Comparison of ENCODE assay signal across 20 cellular contexts in genomic region chr3:128761392-128761791, GRCh38.
"Had no signal": no experiment of that assay in that cellular context is flagged by ENCODE, and none has a peak within 500 bp of the region (broad histone marks: within the 10 kb centered on the region; RNA-seq: fewer than 3 reads in every experiment).

No MANE protein-coding gene starts in this region.

- H3K9me3 ChIP-seq: adrenal gland, esophagus muscularis mucosa, suprapubic skin had no signal

- H3K36me3 ChIP-seq: adrenal gland had no signal

- H3K27ac ChIP-seq: adrenal gland, esophagus muscularis mucosa, suprapubic skin had no signal

- H3K4me3 Mint-ChIP-seq: activated CD4-positive, alpha-beta T cell treated with anti-CD3 and anti-CD28 coated beads, Interleukin-2, amount 10 ng/mL, durations not matched to agents 24 days and 14 days; activated CD8-positive, alpha-beta T cell treated with anti-CD3 and anti-CD28 coated beads for 36 hours; activated T-cell treated with anti-CD3 and anti-CD28 coated beads, Interleukin-2, amount 50 U/mL, for 24 hours; dendritic cell treated with granulocyte-macrophage colony-stimulating factor and Interleukin-4, amounts not matched to agents 40 ng/mL and 50 ng/mL, for 4 days; naive B cell; stimulated activated naive CD8-positive, alpha-beta T cell treated with anti-CD3 and anti-CD28 coated beads, Interleukin-15, Interleukin-2, amounts not matched to agents 100 ng/mL and 50 ng/mL, for 24 hours had no signal

- ATAC-seq: activated CD8-positive, alpha-beta T cell treated with anti-CD3 and anti-CD28 coated beads for 36 hours had no signal

- DNase-seq: activated CD4-positive, alpha-beta T cell treated with anti-CD3 and anti-CD28 coated beads, Interleukin-2, amount 10 ng/mL, durations not matched to agents 24 days and 14 days; activated CD8-positive, alpha-beta T cell treated with anti-CD3 and anti-CD28 coated beads for 36 hours; activated effector memory CD4-positive, alpha-beta T cell treated with anti-CD3 and anti-CD28 coated beads, Interleukin-2, amount 50 U/mL, for 16 hours; activated naive CD4-positive, alpha-beta T cell treated with anti-CD3 and anti-CD28 coated beads, Interleukin-2, amount 50 U/mL, for 16 hours; activated T-cell treated with anti-CD3 and anti-CD28 coated beads, Interleukin-2, amount 50 U/mL, for 24 hours; adrenal gland; effector CD8-positive, alpha-beta T cell; islet precursor cell; naive B cell; nucleus accumbens; posterior cingulate gyrus; retina; small intestine; stimulated activated CD4-positive, alpha-beta T cell treated with anti-CD3 and anti-CD28 coated beads, Interleukin-15, amount 100 ng/mL, for 24 hours; stimulated activated CD4-positive, alpha-beta T cell treated with anti-CD3 and anti-CD28 coated beads, Interleukin-2, amount 100 ng/mL, for 48 hours; trophoblast cell had no signal

- H3K27me3 Mint-ChIP-seq: activated CD4-positive, alpha-beta T cell treated with anti-CD3 and anti-CD28 coated beads, Interleukin-2, amount 10 ng/mL, durations not matched to agents 24 days and 14 days; activated CD8-positive, alpha-beta T cell treated with anti-CD3 and anti-CD28 coated beads for 36 hours; activated T-cell treated with anti-CD3 and anti-CD28 coated beads, Interleukin-2, amount 50 U/mL, for 24 hours; dendritic cell treated with granulocyte-macrophage colony-stimulating factor and Interleukin-4, amounts not matched to agents 40 ng/mL and 50 ng/mL, for 4 days; naive B cell; stimulated activated naive CD8-positive, alpha-beta T cell treated with anti-CD3 and anti-CD28 coated beads, Interleukin-15, Interleukin-2, amounts not matched to agents 100 ng/mL and 50 ng/mL, for 24 hours had no signal

- H3K9me3 Mint-ChIP-seq: activated CD4-positive, alpha-beta T cell treated with anti-CD3 and anti-CD28 coated beads, Interleukin-2, amount 10 ng/mL, durations not matched to agents 24 days and 14 days; activated T-cell treated with anti-CD3 and anti-CD28 coated beads, Interleukin-2, amount 50 U/mL, for 24 hours; dendritic cell treated with granulocyte-macrophage colony-stimulating factor and Interleukin-4, amounts not matched to agents 40 ng/mL and 50 ng/mL, for 4 days; stimulated activated naive CD8-positive, alpha-beta T cell treated with anti-CD3 and anti-CD28 coated beads, Interleukin-15, Interleukin-2, amounts not matched to agents 100 ng/mL and 50 ng/mL, for 24 hours had no signal

- H3K27ac Mint-ChIP-seq: activated CD4-positive, alpha-beta T cell treated with anti-CD3 and anti-CD28 coated beads, Interleukin-2, amount 10 ng/mL, durations not matched to agents 24 days and 14 days; activated CD8-positive, alpha-beta T cell treated with anti-CD3 and anti-CD28 coated beads for 36 hours; dendritic cell treated with granulocyte-macrophage colony-stimulating factor and Interleukin-4, amounts not matched to agents 40 ng/mL and 50 ng/mL, for 4 days; stimulated activated naive CD8-positive, alpha-beta T cell treated with anti-CD3 and anti-CD28 coated beads, Interleukin-15, Interleukin-2, amounts not matched to agents 100 ng/mL and 50 ng/mL, for 24 hours had no signal

- H3K27me3 ChIP-seq: adrenal gland, esophagus muscularis mucosa, suprapubic skin had no signal

- H3K4me3 ChIP-seq: adrenal gland, esophagus muscularis mucosa, suprapubic skin had no signal
